2 cellular contexts compared by ENCODE assay signal in the genomic region with DNA sequence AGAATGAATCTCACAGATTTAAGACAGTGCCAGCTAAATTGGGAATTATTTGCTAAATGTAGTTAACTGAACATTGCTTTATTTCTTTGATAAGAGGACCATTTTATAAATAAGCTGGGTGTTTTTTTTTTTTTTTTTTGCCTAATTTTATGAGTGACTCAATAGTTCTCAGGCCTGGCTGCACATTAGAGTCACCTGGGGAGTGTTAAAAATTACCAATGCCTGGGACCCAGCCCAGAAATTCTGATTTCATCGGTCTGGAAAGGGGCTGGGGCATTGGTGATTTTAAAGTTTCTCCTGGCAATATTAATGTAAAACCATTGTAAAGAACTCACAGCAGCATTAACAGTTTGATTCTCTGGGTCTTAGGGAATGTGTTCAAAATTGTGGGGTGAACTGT.
TF ChIP-seq lines count a peak whose summit lies in the region.

No MANE protein-coding gene starts in this region.

TF ChIP-seq in liver, 16 proteins besides CTCF, POLR2A, EP300 and RAD21 (continued from another document):
- no peak for TF ChIP-seq GABPA (IDR thresholded peaks at IDR 0.05 in 1 of 2, conservative IDR thresholded peaks at IDR 0.05 in 1 of 2)
- TF ChIP-seq, protein P1, sequence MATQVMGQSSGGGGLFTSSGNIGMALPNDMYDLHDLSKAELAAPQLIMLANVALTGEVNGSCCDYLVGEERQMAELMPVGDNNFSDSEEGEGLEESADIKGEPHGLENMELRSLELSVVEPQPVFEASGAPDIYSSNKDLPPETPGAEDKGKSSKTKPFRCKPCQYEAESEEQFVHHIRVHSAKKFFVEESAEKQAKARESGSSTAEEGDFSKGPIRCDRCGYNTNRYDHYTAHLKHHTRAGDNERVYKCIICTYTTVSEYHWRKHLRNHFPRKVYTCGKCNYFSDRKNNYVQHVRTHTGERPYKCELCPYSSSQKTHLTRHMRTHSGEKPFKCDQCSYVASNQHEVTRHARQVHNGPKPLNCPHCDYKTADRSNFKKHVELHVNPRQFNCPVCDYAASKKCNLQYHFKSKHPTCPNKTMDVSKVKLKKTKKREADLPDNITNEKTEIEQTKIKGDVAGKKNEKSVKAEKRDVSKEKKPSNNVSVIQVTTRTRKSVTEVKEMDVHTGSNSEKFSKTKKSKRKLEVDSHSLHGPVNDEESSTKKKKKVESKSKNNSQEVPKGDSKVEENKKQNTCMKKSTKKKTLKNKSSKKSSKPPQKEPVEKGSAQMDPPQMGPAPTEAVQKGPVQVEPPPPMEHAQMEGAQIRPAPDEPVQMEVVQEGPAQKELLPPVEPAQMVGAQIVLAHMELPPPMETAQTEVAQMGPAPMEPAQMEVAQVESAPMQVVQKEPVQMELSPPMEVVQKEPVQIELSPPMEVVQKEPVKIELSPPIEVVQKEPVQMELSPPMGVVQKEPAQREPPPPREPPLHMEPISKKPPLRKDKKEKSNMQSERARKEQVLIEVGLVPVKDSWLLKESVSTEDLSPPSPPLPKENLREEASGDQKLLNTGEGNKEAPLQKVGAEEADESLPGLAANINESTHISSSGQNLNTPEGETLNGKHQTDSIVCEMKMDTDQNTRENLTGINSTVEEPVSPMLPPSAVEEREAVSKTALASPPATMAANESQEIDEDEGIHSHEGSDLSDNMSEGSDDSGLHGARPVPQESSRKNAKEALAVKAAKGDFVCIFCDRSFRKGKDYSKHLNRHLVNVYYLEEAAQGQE (IDR thresholded peaks at IDR 0.05), result no peak
- TF ChIP-seq RXRA (IDR thresholded peaks at IDR 0.05), result no peak
- no peak for TF ChIP-seq NR2F2 (IDR thresholded peaks at IDR 0.05)
- no peak for TF ChIP-seq HNF4G (IDR thresholded peaks at IDR 0.05)
- TF ChIP-seq TAF1 (conservative IDR thresholded peaks at IDR 0.05), result no peak
- TF ChIP-seq YY1 (IDR thresholded peaks at IDR 0.05), result no peak
- TF ChIP-seq, protein P2, sequence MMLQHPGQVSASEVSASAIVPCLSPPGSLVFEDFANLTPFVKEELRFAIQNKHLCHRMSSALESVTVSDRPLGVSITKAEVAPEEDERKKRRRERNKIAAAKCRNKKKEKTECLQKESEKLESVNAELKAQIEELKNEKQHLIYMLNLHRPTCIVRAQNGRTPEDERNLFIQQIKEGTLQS (IDR thresholded peaks at IDR 0.05), result no peak
- TF ChIP-seq, protein P3, sequence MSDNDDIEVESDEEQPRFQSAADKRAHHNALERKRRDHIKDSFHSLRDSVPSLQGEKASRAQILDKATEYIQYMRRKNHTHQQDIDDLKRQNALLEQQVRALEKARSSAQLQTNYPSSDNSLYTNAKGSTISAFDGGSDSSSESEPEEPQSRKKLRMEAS (IDR thresholded peaks at IDR 0.05), result no peak
- TF ChIP-seq, protein P4, sequence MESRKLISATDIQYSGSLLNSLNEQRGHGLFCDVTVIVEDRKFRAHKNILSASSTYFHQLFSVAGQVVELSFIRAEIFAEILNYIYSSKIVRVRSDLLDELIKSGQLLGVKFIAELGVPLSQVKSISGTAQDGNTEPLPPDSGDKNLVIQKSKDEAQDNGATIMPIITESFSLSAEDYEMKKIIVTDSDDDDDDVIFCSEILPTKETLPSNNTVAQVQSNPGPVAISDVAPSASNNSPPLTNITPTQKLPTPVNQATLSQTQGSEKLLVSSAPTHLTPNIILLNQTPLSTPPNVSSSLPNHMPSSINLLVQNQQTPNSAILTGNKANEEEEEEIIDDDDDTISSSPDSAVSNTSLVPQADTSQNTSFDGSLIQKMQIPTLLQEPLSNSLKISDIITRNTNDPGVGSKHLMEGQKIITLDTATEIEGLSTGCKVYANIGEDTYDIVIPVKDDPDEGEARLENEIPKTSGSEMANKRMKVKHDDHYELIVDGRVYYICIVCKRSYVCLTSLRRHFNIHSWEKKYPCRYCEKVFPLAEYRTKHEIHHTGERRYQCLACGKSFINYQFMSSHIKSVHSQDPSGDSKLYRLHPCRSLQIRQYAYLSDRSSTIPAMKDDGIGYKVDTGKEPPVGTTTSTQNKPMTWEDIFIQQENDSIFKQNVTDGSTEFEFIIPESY (IDR thresholded peaks at IDR 0.05), result no peak
- TF ChIP-seq FOXA1 (IDR thresholded peaks at IDR 0.05), result no peak
- TF ChIP-seq SP1 (IDR thresholded peaks at IDR 0.05), result no peak

TF ChIP-seq in HepG2, 621 proteins besides CTCF, POLR2A, EP300 and RAD21 (continued from another document):
- TF ChIP-seq, protein P5, sequence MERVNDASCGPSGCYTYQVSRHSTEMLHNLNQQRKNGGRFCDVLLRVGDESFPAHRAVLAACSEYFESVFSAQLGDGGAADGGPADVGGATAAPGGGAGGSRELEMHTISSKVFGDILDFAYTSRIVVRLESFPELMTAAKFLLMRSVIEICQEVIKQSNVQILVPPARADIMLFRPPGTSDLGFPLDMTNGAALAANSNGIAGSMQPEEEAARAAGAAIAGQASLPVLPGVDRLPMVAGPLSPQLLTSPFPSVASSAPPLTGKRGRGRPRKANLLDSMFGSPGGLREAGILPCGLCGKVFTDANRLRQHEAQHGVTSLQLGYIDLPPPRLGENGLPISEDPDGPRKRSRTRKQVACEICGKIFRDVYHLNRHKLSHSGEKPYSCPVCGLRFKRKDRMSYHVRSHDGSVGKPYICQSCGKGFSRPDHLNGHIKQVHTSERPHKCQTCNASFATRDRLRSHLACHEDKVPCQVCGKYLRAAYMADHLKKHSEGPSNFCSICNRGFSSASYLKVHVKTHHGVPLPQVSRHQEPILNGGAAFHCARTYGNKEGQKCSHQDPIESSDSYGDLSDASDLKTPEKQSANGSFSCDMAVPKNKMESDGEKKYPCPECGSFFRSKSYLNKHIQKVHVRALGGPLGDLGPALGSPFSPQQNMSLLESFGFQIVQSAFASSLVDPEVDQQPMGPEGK (CRISPR knock-in tag; IDR thresholded peaks at IDR 0.05), result no peak
- no peak for TF ChIP-seq ZNF776 (CRISPR knock-in tag; IDR thresholded peaks at IDR 0.05)
- TF ChIP-seq CC2D1A (CRISPR knock-in tag; IDR thresholded peaks at IDR 0.05), result no peak
- TF ChIP-seq, protein P6, sequence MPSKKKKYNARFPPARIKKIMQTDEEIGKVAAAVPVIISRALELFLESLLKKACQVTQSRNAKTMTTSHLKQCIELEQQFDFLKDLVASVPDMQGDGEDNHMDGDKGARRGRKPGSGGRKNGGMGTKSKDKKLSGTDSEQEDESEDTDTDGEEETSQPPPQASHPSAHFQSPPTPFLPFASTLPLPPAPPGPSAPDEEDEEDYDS (CRISPR knock-in tag; IDR thresholded peaks at IDR 0.05), result no peak
- no peak for TF ChIP-seq ZNF329 (CRISPR knock-in tag; IDR thresholded peaks at IDR 0.05; ENCODE audit: low read depth)
- TF ChIP-seq, protein P7, sequence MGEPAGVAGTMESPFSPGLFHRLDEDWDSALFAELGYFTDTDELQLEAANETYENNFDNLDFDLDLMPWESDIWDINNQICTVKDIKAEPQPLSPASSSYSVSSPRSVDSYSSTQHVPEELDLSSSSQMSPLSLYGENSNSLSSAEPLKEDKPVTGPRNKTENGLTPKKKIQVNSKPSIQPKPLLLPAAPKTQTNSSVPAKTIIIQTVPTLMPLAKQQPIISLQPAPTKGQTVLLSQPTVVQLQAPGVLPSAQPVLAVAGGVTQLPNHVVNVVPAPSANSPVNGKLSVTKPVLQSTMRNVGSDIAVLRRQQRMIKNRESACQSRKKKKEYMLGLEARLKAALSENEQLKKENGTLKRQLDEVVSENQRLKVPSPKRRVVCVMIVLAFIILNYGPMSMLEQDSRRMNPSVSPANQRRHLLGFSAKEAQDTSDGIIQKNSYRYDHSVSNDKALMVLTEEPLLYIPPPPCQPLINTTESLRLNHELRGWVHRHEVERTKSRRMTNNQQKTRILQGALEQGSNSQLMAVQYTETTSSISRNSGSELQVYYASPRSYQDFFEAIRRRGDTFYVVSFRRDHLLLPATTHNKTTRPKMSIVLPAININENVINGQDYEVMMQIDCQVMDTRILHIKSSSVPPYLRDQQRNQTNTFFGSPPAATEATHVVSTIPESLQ (CRISPR knock-in tag; conservative IDR thresholded peaks at IDR 0.05), result no peak
- no peak for TF ChIP-seq RARG (CRISPR knock-in tag; IDR thresholded peaks at IDR 0.05; ENCODE audit: low read depth)
- TF ChIP-seq, protein P8, sequence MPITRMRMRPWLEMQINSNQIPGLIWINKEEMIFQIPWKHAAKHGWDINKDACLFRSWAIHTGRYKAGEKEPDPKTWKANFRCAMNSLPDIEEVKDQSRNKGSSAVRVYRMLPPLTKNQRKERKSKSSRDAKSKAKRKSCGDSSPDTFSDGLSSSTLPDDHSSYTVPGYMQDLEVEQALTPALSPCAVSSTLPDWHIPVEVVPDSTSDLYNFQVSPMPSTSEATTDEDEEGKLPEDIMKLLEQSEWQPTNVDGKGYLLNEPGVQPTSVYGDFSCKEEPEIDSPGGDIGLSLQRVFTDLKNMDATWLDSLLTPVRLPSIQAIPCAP (CRISPR knock-in tag; IDR thresholded peaks at IDR 0.05; ENCODE audit: low read depth), result no peak
- TF ChIP-seq DNMT1 (CRISPR knock-in tag; IDR thresholded peaks at IDR 0.05), result no peak
- no peak for TF ChIP-seq WIZ (CRISPR knock-in tag; IDR thresholded peaks at IDR 0.05)
- TF ChIP-seq MIER3 (CRISPR knock-in tag; IDR thresholded peaks at IDR 0.05; ENCODE audit: borderline replicate concordance), result no peak
- TF ChIP-seq ASH2L (IDR thresholded peaks at IDR 0.05; ENCODE audit: insufficient read length, low read depth, low read length), result no peak
- TF ChIP-seq IKZF4 (CRISPR knock-in tag; IDR thresholded peaks at IDR 0.05; ENCODE audit: borderline replicate concordance, low read depth, not compliant biosample characterization), result no peak
